In the genomic region with DNA sequence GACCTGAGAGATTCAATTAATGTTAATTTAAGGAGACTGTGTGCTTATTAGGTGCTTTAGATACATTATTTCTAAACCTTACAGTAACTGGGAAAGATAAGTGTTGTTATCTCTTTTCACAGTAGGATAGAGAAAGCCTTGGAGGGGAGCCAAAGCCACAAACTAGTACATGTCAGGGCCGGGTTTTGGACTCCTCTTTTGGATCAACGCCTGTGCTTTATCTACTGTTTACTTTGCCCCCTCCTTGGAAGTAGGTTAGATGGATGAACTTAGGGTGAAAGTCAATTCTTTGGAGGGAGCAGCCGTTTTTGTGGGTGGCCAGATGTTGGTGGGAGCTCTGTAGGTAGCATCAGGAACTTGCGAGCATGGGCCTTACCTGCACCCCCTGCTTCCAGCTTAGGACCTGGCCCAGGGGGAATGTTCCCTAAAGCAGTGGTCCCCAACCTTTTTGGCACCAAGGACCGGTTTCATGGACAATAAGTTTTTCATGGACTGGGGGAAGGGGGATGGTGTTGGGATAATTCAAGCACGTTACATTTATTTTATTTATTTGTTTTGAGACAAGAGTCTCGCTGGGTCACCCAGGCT, we compare ENCODE assay signal across 9 cellular contexts. TPM values are rescaled to one million over a fixed set of nuclear protein-coding genes. Genes with fewer than 3 reads are reported as not detected.
DNase-seq lines count a peak whose midpoint lies in the region; ATAC-seq, FAIRE-seq and TF ChIP-seq lines count a peak whose summit lies in the region.
"Had no signal": no experiment of that assay in that cellular context is flagged by ENCODE, and none has a peak within 500 bp of the region (broad histone marks: within the 10 kb centered on the region; RNA-seq: fewer than 3 reads in every experiment).

No MANE protein-coding gene starts in this region.

- WGBS in right lobe of liver (ENCODE audit: insufficient coverage, low coverage, low lambda C conversion rate, missing lambda C conversion rate) = 31% methylated on average over 6 of the region's 7 CpGs

- H3K9me3 ChIP-seq in CD8-positive, alpha-beta memory T cell (ENCODE audit: low read length) = no peaks in the 10 kb centered on the region
- no peaks in the 10 kb centered on the region for H3K9me3 ChIP-seq in right lobe of liver

- H3K27me3 Mint-ChIP-seq in CD8-positive, alpha-beta memory T cell = peaks cover 0 to 4% of the 10 kb centered on the region in 2 donors
- H3K27me3 Mint-ChIP-seq in HFFc6 (ENCODE audit: insufficient read depth) (no peaks in the 10 kb centered on the region), activated B cell treated with CpG ODN at 0.5 μM for 24 hours (peaks cover 2% of the 10 kb centered on the region)

- no peak for ATAC-seq in activated B cell treated with CpG ODN at 0.5 μM for 24 hours (ENCODE audit: low read depth)
- ATAC-seq in right lobe of liver = peak in 3 of 4 donors; percentile 12 to 45 (median 29)

- H3K4me3 Mint-ChIP-seq in CD8-positive, alpha-beta memory T cell = peak overlapping the region; percentile 3 to 98 (median 97)
- H3K4me3 Mint-ChIP-seq in HFFc6 = peak overlapping the region; percentile 97
- peak overlapping the region; percentile 97 for H3K4me3 Mint-ChIP-seq in activated B cell treated with CpG ODN at 0.5 μM for 24 hours

- H3K27me3 ChIP-seq in CD8-positive, alpha-beta memory T cell (ENCODE audit: insufficient read depth, low read length, poor library complexity, severe bottlenecking) = no peaks in the 10 kb centered on the region
- no peaks in the 10 kb centered on the region for H3K27me3 ChIP-seq in right lobe of liver

- H3K9me3 Mint-ChIP-seq in CD8-positive, alpha-beta memory T cell = peaks cover 0 to 4% (median 0%) of the 10 kb centered on the region in 5 donors
- H3K9me3 Mint-ChIP-seq in HFFc6 (peaks cover 3% of the 10 kb centered on the region), activated B cell treated with CpG ODN at 0.5 μM for 24 hours (peaks cover under 1% of the 10 kb centered on the region)

- no peak for DNase-seq in CD8-positive, alpha-beta memory T cell
- DNase-seq in HFFc6 (no peak), activated B cell treated with CpG ODN at 0.5 μM for 24 hours (no peak), right lobe of liver (peak in 1 of 3 donors; percentile 73), SW480 (ENCODE audit: low spot score) (no peak), RCC 7860 (ENCODE audit: low spot score) (no peak), NCI-H82 (lab: John Stamatoyannopoulos, UW) (no peak)
- DNase-seq: NCI-H524, occipital lobe had no signal

- CTCF ChIA-PET in CD8-positive, alpha-beta memory T cell (lab: Charles Lee) = interaction anchor here (4.0 kb wide), 1 partner anchor 11 kb away, joined by 17 read pairs; no protein-coding TSS in a partner anchor
- CTCF ChIA-PET in activated B cell treated with CpG ODN at 0.5 μM for 24 hours (lab: Charles Lee) = no interaction called here

- no peaks in the 10 kb centered on the region for H3K36me3 ChIP-seq in CD8-positive, alpha-beta memory T cell (ENCODE audit: insufficient read depth, low read length)
- no peaks in the 10 kb centered on the region for H3K36me3 ChIP-seq in right lobe of liver

- POLR2A ChIA-PET in CD8-positive, alpha-beta memory T cell (lab: Charles Lee) = no interaction called here
- POLR2A ChIA-PET in activated B cell treated with CpG ODN at 0.5 μM for 24 hours (lab: Charles Lee) = interaction anchor here (0.6 to 7.8 kb wide), 3 partner anchors 13 to 563 kb away, joined by 3 to 118 read pairs (median 5); no protein-coding TSS in a partner anchor

- no peak overlapping the region for H3K27ac ChIP-seq in CD8-positive, alpha-beta memory T cell (ENCODE audit: low read depth, low read length)
- peak overlapping the region in 1 of 3 donors; percentile 97 for H3K27ac ChIP-seq in right lobe of liver

- TF ChIP-seq CTCF in HFFc6 (IDR thresholded peaks at IDR 0.05) = no peak
- TF ChIP-seq CTCF in activated B cell treated with CpG ODN at 0.5 μM for 24 hours (IDR thresholded peaks at IDR 0.05) = no peak
- no peak for TF ChIP-seq CTCF in right lobe of liver (IDR thresholded peaks at IDR 0.05)

- H3K4me1 ChIP-seq in CD8-positive, alpha-beta memory T cell (ENCODE audit: insufficient read depth, low read length) = peaks cover 33% of the 10 kb centered on the region
- peaks cover 0 to 12% (median 5%) of the 10 kb centered on the region in 4 donors for H3K4me1 ChIP-seq in right lobe of liver

- no peak overlapping the region for H3K4me3 ChIP-seq in CD8-positive, alpha-beta memory T cell (ENCODE audit: low read length)
- H3K4me3 ChIP-seq in right lobe of liver = no peak overlapping the region

- intact Hi-C loops in activated B cell treated with CpG ODN at 0.5 μM for 24 hours (cut with micrococcal nuclease) = no loop called here
- intact Hi-C loops in right lobe of liver (cut with DNase I) = no loop called here

- H3K36me3 Mint-ChIP-seq in CD8-positive, alpha-beta memory T cell = peaks cover 0 to 5% (median 2%) of the 10 kb centered on the region in 3 donors
- H3K36me3 Mint-ChIP-seq in HFFc6 (ENCODE audit: low read depth) = no peaks in the 10 kb centered on the region
- H3K36me3 Mint-ChIP-seq in activated B cell treated with CpG ODN at 0.5 μM for 24 hours (ENCODE audit: low read depth) = peaks cover 4% of the 10 kb centered on the region

- no peak for TF ChIP-seq POLR2A in right lobe of liver (IDR thresholded peaks at IDR 0.05)

- FAIRE-seq in RCC 7860 (lab: Jason Lieb, UNC) = no peak

- peak overlapping the region; percentile 41 to 95 (median 78) for H3K27ac Mint-ChIP-seq in CD8-positive, alpha-beta memory T cell
- H3K27ac Mint-ChIP-seq in HFFc6 (0 out of 2 replicates have a peak overlapping the region, but pooled peaks have one; percentile 8), activated B cell treated with CpG ODN at 0.5 μM for 24 hours (no peak overlapping the region)

- H3K4me1 Mint-ChIP-seq in CD8-positive, alpha-beta memory T cell = peaks cover 40 to 58% (median 44%) of the 10 kb centered on the region in 3 donors
- H3K4me1 Mint-ChIP-seq in HFFc6 (ENCODE audit: low read depth) = peaks cover 24% of the 10 kb centered on the region
- H3K4me1 Mint-ChIP-seq in activated B cell treated with CpG ODN at 0.5 μM for 24 hours = peaks cover 43% of the 10 kb centered on the region

RNA-seq across cellular contexts. Expression of a gene that starts 1.7 kb away (rescaled TPM):
- 1 to 10 TPM; 1.4 to 2.1 TPM for total RNA-seq in CD8-positive, alpha-beta memory T cell
- polyA plus RNA-seq in CD8-positive, alpha-beta memory T cell = 4.6 TPM
- total RNA-seq in HFFc6 (2021; fragmentation: NEBNext Ultra II Directional; extraction: Animal tissue kit (Norgen Biotek cat#: 25700)) = 1 to 10 TPM; 2.8 to 3.9 (median 3.2) TPM
- total RNA-seq in activated B cell treated with CpG ODN at 0.5 μM for 24 hours (6.1 and 8.5 TPM in 2 replicates), right lobe of liver (1 to 10 TPM; 2.2 to 4.1 (median 2.7) TPM)
